2 cellular contexts compared by ENCODE assay signal in genomic region chr16:57741660-57742191, GRCh38.
TF ChIP-seq lines count a peak whose summit lies in the region.

No MANE protein-coding gene starts in this region.

TF ChIP-seq in H1, 55 proteins besides CTCF, POLR2A, EP300 and RAD21:
- TF ChIP-seq HDAC6 (IDR thresholded peaks at IDR 0.05; ENCODE audit: low read depth, low read length) (no peak), GTF2F1 (IDR thresholded peaks at IDR 0.05; ENCODE audit: borderline replicate concordance, low read depth, low read length) (no peak), CTBP2 (IDR thresholded peaks at IDR 0.05; ENCODE audit: borderline replicate concordance, insufficient read depth, insufficient read length, low read length) (no peak), SIRT6 (IDR thresholded peaks at IDR 0.05; ENCODE audit: low read length) (no peak), SIX5 (IDR thresholded peaks at IDR 0.05; ENCODE audit: low read depth, low read length) (no peak), CREB1 (IDR thresholded peaks at IDR 0.05) (no peak), EGR1 (IDR thresholded peaks at IDR 0.05; ENCODE audit: borderline replicate concordance, low read depth, low read length) (no peak), KDM1A (IDR thresholded peaks at IDR 0.05; ENCODE audit: borderline replicate concordance, low read length) (no peak), TCF12 (IDR thresholded peaks at IDR 0.05; ENCODE audit: low read depth, low read length) (no peak)
- TF ChIP-seq, protein P1, sequence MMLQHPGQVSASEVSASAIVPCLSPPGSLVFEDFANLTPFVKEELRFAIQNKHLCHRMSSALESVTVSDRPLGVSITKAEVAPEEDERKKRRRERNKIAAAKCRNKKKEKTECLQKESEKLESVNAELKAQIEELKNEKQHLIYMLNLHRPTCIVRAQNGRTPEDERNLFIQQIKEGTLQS (IDR thresholded peaks at IDR 0.05; ENCODE audit: insufficient read depth, low read depth, low read length), result no peak

TF ChIP-seq in HEK293T, 16 proteins besides CTCF, POLR2A, EP300 and RAD21:
- no peak for TF ChIP-seq ARNT (IDR thresholded peaks at IDR 0.05)
- TF ChIP-seq PKNOX1 (IDR thresholded peaks at IDR 0.05), result no peak
- TF ChIP-seq SP1 (IDR thresholded peaks at IDR 0.05), result no peak
- TF ChIP-seq BHLHE40 (IDR thresholded peaks at IDR 0.05; ENCODE audit: borderline replicate concordance), result no peak
- no peak for TF ChIP-seq NFRKB (IDR thresholded peaks at IDR 0.05)
- no peak for TF ChIP-seq L3MBTL2 (conservative IDR thresholded peaks at IDR 0.05)
- no peak for TF ChIP-seq FOXK2 (IDR thresholded peaks at IDR 0.05)
- TF ChIP-seq SUZ12 (IDR thresholded peaks at IDR 0.05), result no peak
- no peak for TF ChIP-seq ZNF384 (IDR thresholded peaks at IDR 0.05)
- TF ChIP-seq TARDBP (IDR thresholded peaks at IDR 0.05), result no peak
- TF ChIP-seq FOXA1 (IDR thresholded peaks at IDR 0.05), result no peak
- no peak for TF ChIP-seq FOXM1 (IDR thresholded peaks at IDR 0.05; ENCODE audit: borderline replicate concordance)
- TF ChIP-seq CTBP1 (IDR thresholded peaks at IDR 0.05; ENCODE audit: borderline replicate concordance), result no peak
- no peak for TF ChIP-seq HDGF (IDR thresholded peaks at IDR 0.05; ENCODE audit: borderline replicate concordance)
- TF ChIP-seq LEF1 (IDR thresholded peaks at IDR 0.05; ENCODE audit: borderline replicate concordance), result no peak
